In the genomic region with DNA sequence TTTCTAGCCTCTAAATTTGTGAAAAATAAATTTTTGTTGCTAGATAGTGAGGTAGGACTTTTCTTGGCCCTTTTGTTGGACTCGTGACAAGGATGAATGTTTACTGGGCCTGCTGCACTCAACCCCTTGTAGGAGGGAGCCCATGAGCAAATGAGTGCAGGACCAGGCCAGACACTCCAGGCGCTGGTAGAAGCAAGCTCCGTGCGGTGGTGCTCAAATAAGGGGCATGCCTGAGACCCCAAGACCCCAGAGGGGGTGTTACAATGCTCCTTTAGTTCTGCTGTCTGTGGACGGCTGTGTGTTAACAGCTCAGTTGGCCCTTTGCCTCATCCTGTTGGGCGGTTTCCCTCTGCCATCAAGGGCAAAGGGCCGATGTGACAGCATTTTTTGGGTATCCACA, we compare ENCODE assay signal across 6 cellular contexts.
"Had no signal": no experiment of that assay in that cellular context is flagged by ENCODE, and none has a peak within 500 bp of the region (broad histone marks: within the 10 kb centered on the region; RNA-seq: fewer than 3 reads in every experiment).

No MANE protein-coding gene starts in this region.

- DNase-seq: IMR-90, KG1 had no signal

- H3K27ac Mint-ChIP-seq: IgD-negative memory B cell had no signal

- H3K27me3 Mint-ChIP-seq: IgD-negative memory B cell had no signal

- FAIRE-seq: HepG2, K562 had no signal

- H3K4me1 Mint-ChIP-seq: IgD-negative memory B cell had no signal

- H3K4me3 Mint-ChIP-seq: IgD-negative memory B cell had no signal

- H3K27ac ChIP-seq: HL-60 had no signal

- H3K36me3 Mint-ChIP-seq: IgD-negative memory B cell had no signal

- ATAC-seq: HepG2, K562 had no signal

- H3K4me3 ChIP-seq: K562 had no signal
